Comparison of ENCODE assay signal across 8 cellular contexts in genomic region chr18:37565138-37565984, GRCh38. TPM values are rescaled to one million over a fixed set of nuclear protein-coding genes. Genes with fewer than 3 reads are reported as not detected.
DNase-seq lines count a peak whose midpoint lies in the region; ATAC-seq and TF ChIP-seq lines count a peak whose summit lies in the region.

Gene CELF4, minus strand, starts transcription at chr18:37565798.

- H3K36me3 Mint-ChIP-seq in activated CD8-positive, alpha-beta memory T cell treated with anti-CD3 and anti-CD28 coated beads, Interleukin-2, amount 10 ng/mL, durations not matched to agents 7 days and 5 days = peaks cover 2% of the 10 kb centered on the region

- no peak within 1 kb of the TSS for H3K27ac ChIP-seq in thoracic aorta

- H3K4me1 ChIP-seq in thoracic aorta (ENCODE audit: control insufficient read depth in 1 of 2, low read depth in 2 of 2) = peaks cover 23 to 28% of the 10 kb centered on the region in 2 donors

- H3K4me3 Mint-ChIP-seq in activated CD8-positive, alpha-beta memory T cell treated with anti-CD3 and anti-CD28 coated beads, Interleukin-2, amount 10 ng/mL, durations not matched to agents 7 days and 5 days = no peak within 1 kb of the TSS

- DNase-seq in Daoy (ENCODE audit: low read depth) = peak; percentile 23
- peak; percentile 69 for DNase-seq in NCI-H2107 treated with DMSO at 0.1 percent for 48 hours (lab: John Stamatoyannopoulos, UW; ENCODE audit: unreplicated experiment)
- DNase-seq in cardiac fibroblast (ENCODE audit: low read depth in 2 of 2) = peak in 1 of 2 donors; percentile 12
- DNase-seq in lower leg skin (ENCODE audit: low spot score in 2 of 2) = no peak
- no peak for DNase-seq in thoracic aorta (ENCODE audit: low spot score)
- DNase-seq in activated CD8-positive, alpha-beta memory T cell treated with anti-CD3 and anti-CD28 coated beads, Interleukin-2, amount 10 ng/mL, durations not matched to agents 7 days and 5 days = no peak

- no peaks in the 10 kb centered on the region for H3K9me3 Mint-ChIP-seq in activated CD8-positive, alpha-beta memory T cell treated with anti-CD3 and anti-CD28 coated beads, Interleukin-2, amount 10 ng/mL, durations not matched to agents 7 days and 5 days (ENCODE audit: low read depth)

- H3K4me1 Mint-ChIP-seq in activated CD8-positive, alpha-beta memory T cell treated with anti-CD3 and anti-CD28 coated beads, Interleukin-2, amount 10 ng/mL, durations not matched to agents 7 days and 5 days = peaks cover 8% of the 10 kb centered on the region

- intact Hi-C loops in lower leg skin (cut with DNase I; ENCODE audit: low total_unique reads) = no loop called here

- WGBS in lower leg skin, 2 donors = 2% methylated on average over 51 to 59 of the region's 59 CpGs

- H3K4me3 ChIP-seq in cardiac fibroblast (replicated peaks in 1 of 2; ENCODE audit: low read depth in 2 of 2, low read length in 2 of 2) (peak within 1 kb of the TSS; percentile 47 to 48), lower leg skin (ENCODE audit: low read depth, poor library complexity, severe bottlenecking) (peak within 1 kb of the TSS; percentile 35), thoracic aorta (peak within 1 kb of the TSS; percentile 82)

- H3K9me3 ChIP-seq in thoracic aorta = no peaks in the 10 kb centered on the region

- H3K27ac Mint-ChIP-seq in activated CD8-positive, alpha-beta memory T cell treated with anti-CD3 and anti-CD28 coated beads, Interleukin-2, amount 10 ng/mL, durations not matched to agents 7 days and 5 days = no peak within 1 kb of the TSS

- no peaks in the 10 kb centered on the region for H3K36me3 ChIP-seq in thoracic aorta

- H3K27me3 Mint-ChIP-seq in activated CD8-positive, alpha-beta memory T cell treated with anti-CD3 and anti-CD28 coated beads, Interleukin-2, amount 10 ng/mL, durations not matched to agents 7 days and 5 days = peaks cover 62% of the 10 kb centered on the region

- CTCF ChIA-PET in activated CD8-positive, alpha-beta memory T cell treated with anti-CD3 and anti-CD28 coated beads, Interleukin-2, amount 10 ng/mL, durations not matched to agents 7 days and 5 days (lab: Charles Lee) = no interaction called here

- ATAC-seq in thoracic aorta (ENCODE audit: insufficient number of reproducible peaks, low FRiP score, low read depth) (peak; percentile 28), HG03469 (IDR thresholded peaks at IDR 0.05; ENCODE audit: unreplicated experiment) (no peak), GM21786 (IDR thresholded peaks at IDR 0.05; ENCODE audit: unreplicated experiment) (no peak)
- no peak for ATAC-seq in activated CD8-positive, alpha-beta memory T cell treated with anti-CD3 and anti-CD28 coated beads, Interleukin-2, amount 10 ng/mL, durations not matched to agents 7 days and 5 days

- TF ChIP-seq CTCF in cardiac fibroblast (IDR thresholded peaks at IDR 0.05; ENCODE audit: low read depth, low read length) = no peak
- no peak for TF ChIP-seq CTCF in lower leg skin (IDR thresholded peaks at IDR 0.05)
- TF ChIP-seq CTCF in thoracic aorta (IDR thresholded peaks at IDR 0.05) = no peak

- H3K27me3 ChIP-seq in thoracic aorta (replicated peaks; ENCODE audit: insufficient read depth) = peaks cover 23% of the 10 kb centered on the region

- no peak for TF ChIP-seq POLR2A in lower leg skin (IDR thresholded peaks at IDR 0.05)

RNA-seq across cellular contexts. Expression of gene CELF4, which starts in this region (rescaled TPM):
- total RNA-seq in Daoy (2014; rRNA removed; shearing (Covaris generic)) = not detected in 2 replicates
- total RNA-seq in lower leg skin (under 1 TPM in 2 of 4 donors, not detected in 2; 0.16 to 0.59 TPM), thoracic aorta (not detected)
- not detected for total RNA-seq in activated CD8-positive, alpha-beta memory T cell treated with anti-CD3 and anti-CD28 coated beads, Interleukin-2, amount 10 ng/mL, durations not matched to agents 7 days and 5 days

Comparison
In these comparisons a context has a peak if more than half of its experiments do, and no peak if none do; other contexts are left out.
1. Peak in DNase-seq in Daoy; RNA of the gene not detected or under 1 TPM.
2. Peak in ATAC-seq and H3K4me3 ChIP-seq in thoracic aorta; RNA of the gene not detected or under 1 TPM.